ENCODE assay signal across 37 cellular contexts in the genomic region with DNA sequence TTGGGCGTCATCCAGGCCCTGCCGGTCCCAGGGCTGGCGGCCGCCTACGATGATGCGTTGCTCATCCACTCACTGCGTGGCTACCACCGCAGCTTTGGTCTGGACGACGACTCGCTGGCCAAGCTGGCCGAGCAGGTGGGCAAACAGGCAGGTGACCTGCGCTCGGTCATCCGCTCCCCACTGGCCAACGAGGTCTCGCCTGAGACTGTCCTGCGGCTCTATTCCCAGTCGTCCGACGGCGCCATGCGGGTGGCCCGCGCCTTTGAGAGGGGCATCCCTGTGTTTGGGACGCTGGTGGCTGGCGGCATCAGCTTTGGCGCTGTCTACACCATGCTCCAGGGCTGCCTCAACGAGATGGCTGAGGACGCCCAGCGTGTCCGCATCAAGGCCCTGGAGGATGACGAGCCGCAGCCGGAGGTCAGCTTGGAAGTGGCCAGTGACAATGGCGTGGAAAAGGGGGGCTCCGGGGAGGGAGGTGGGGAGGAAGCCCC. TPM values are rescaled to one million over a fixed set of nuclear protein-coding genes. Genes with fewer than 3 reads are reported as not detected.
"Had no signal": no experiment of that assay in that cellular context is flagged by ENCODE, and none has a peak within 500 bp of the region (broad histone marks: within the 10 kb centered on the region; RNA-seq: fewer than 3 reads in every experiment).

No MANE protein-coding gene starts in this region.

- H3K27ac Mint-ChIP-seq: immature natural killer cell; mesothelial cell of epicardium; naive B cell; natural killer cell; nephron progenitor cell; neural progenitor cell; progenitor cell of endocrine pancreas; stimulated activated memory B cell treated with anti-CD40 and anti-IgM and Interleukin-4, amounts not matched to agents 10 μg/mL and 1 μg/mL and 100 μg/mL, for 72 hours; stimulated activated naive CD8-positive, alpha-beta T cell treated with anti-CD3 and anti-CD28 coated beads, Interleukin-15, amount 100 ng/mL, for 72 hours had no signal

- H3K27me3 ChIP-seq: neural progenitor cell, ovary, right atrium auricular region, right lobe of liver, thyroid gland, transverse colon, upper lobe of left lung, vagina had no signal

- H3K36me3 Mint-ChIP-seq: immature natural killer cell; mesothelial cell of epicardium; naive B cell; natural killer cell; neural progenitor cell; stimulated activated memory B cell treated with anti-CD40 and anti-IgM and Interleukin-4, amounts not matched to agents 10 μg/mL and 1 μg/mL and 100 μg/mL, for 72 hours had no signal

- H3K4me3 ChIP-seq: left ventricle myocardium inferior, lung, neural progenitor cell, ovary, right atrium auricular region, right lobe of liver, smooth muscle cell, thyroid gland, transverse colon, upper lobe of left lung, vagina had no signal

- H3K4me1 ChIP-seq: left ventricle myocardium inferior, right atrium auricular region, right lobe of liver, thyroid gland, transverse colon, upper lobe of left lung, vagina had no signal

- H3K9ac ChIP-seq: neural progenitor cell had no signal

- H3K4me3 Mint-ChIP-seq: immature natural killer cell; mesothelial cell of epicardium; naive B cell; natural killer cell; nephron progenitor cell; neural progenitor cell; stimulated activated memory B cell treated with anti-CD40 and anti-IgM and Interleukin-4, amounts not matched to agents 10 μg/mL and 1 μg/mL and 100 μg/mL, for 72 hours; stimulated activated naive CD8-positive, alpha-beta T cell treated with anti-CD3 and anti-CD28 coated beads, Interleukin-15, amount 100 ng/mL, for 72 hours had no signal

- H3K9me3 ChIP-seq: left ventricle myocardium inferior, ovary, right atrium auricular region, right lobe of liver, thyroid gland, transverse colon, upper lobe of left lung, vagina had no signal

- H3K4me2 ChIP-seq: neural progenitor cell, smooth muscle cell had no signal

- FAIRE-seq: islet of Langerhans had no signal

- ATAC-seq: natural killer cell; right lobe of liver; stimulated activated memory B cell treated with anti-CD40 and anti-IgM and Interleukin-4, amounts not matched to agents 10 μg/mL and 1 μg/mL and 100 μg/mL, for 72 hours; stimulated activated naive CD8-positive, alpha-beta T cell treated with anti-CD3 and anti-CD28 coated beads, Interleukin-15, amount 100 ng/mL, for 72 hours had no signal

- H3K36me3 ChIP-seq: left ventricle myocardium inferior, neural progenitor cell, ovary, right atrium auricular region, right lobe of liver, thyroid gland, transverse colon, upper lobe of left lung, vagina had no signal

- H3K4me1 Mint-ChIP-seq: immature natural killer cell; mesothelial cell of epicardium; natural killer cell; nephron progenitor cell; stimulated activated memory B cell treated with anti-CD40 and anti-IgM and Interleukin-4, amounts not matched to agents 10 μg/mL and 1 μg/mL and 100 μg/mL, for 72 hours; stimulated activated naive CD8-positive, alpha-beta T cell treated with anti-CD3 and anti-CD28 coated beads, Interleukin-15, amount 100 ng/mL, for 72 hours had no signal

- H3K27me3 Mint-ChIP-seq: stimulated activated naive CD8-positive, alpha-beta T cell treated with anti-CD3 and anti-CD28 coated beads, Interleukin-15, amount 100 ng/mL, for 72 hours had no signal

- H2AFZ ChIP-seq: neural progenitor cell had no signal

- H3K9me3 Mint-ChIP-seq: immature natural killer cell; mesothelial cell of epicardium; naive B cell; natural killer cell; nephron progenitor cell; neural progenitor cell; stimulated activated memory B cell treated with anti-CD40 and anti-IgM and Interleukin-4, amounts not matched to agents 10 μg/mL and 1 μg/mL and 100 μg/mL, for 72 hours; stimulated activated naive CD8-positive, alpha-beta T cell treated with anti-CD3 and anti-CD28 coated beads, Interleukin-15, amount 100 ng/mL, for 72 hours had no signal

- H3K27ac ChIP-seq: left ventricle myocardium inferior, neural progenitor cell, ovary, right atrium auricular region, right lobe of liver, thyroid gland, transverse colon, upper lobe of left lung, vagina had no signal

- DNase-seq: hypothalamus; immature natural killer cell; left ventricle myocardium inferior; mesendoderm; naive B cell; natural killer cell; nephron progenitor cell; ovary; right lobe of liver; stimulated activated CD4-positive, alpha-beta T cell treated with anti-CD3 and anti-CD28 coated beads, Interleukin-1b, Interleukin-23, amount 100 ng/mL, for 48 hours; stimulated activated CD4-positive, alpha-beta T cell treated with anti-CD3 and anti-CD28 coated beads, Interleukin-2, amount 100 ng/mL, for 48 hours; stimulated activated CD4-positive, alpha-beta T cell treated with anti-CD3 and anti-CD28 coated beads, Interleukin-4, amount 100 ng/mL, for 4 hours; stimulated activated CD8-positive, alpha-beta memory T cell treated with anti-CD3 and anti-CD28 coated beads, Interleukin-4, amount 100 ng/mL, for 48 hours; stimulated activated naive CD4-positive, alpha-beta T cell treated with Interleukin-2 at 50 U/mL for 16 hours; stimulated activated naive CD8-positive, alpha-beta T cell treated with anti-CD3 and anti-CD28 coated beads, Interleukin-15, amount 100 ng/mL, for 72 hours; substantia nigra; thyroid gland; transverse colon had no signal

RNA-seq across cellular contexts. Expression of a gene that starts 3.5 kb away (rescaled TPM):
- total RNA-seq: kidney epithelial cell, left ventricle myocardium inferior, lower leg skin, lung, mesothelial cell of epicardium, mononuclear cell, natural killer cell, omental fat pad, ovary, progenitor cell of endocrine pancreas, pulmonary artery endothelial cell, renal cortical epithelial cell, right atrium auricular region, right lobe of liver, skeletal muscle tissue, smooth muscle cell, temporal lobe, transverse colon, upper lobe of left lung, urinary bladder, vagina had no signal
- polyA plus RNA-seq: lung, ovary, smooth muscle cell, urinary bladder had no signal
